11 cellular contexts compared by ENCODE assay signal in genomic region chr4:5588046-5588445, GRCh38.
"Had no signal": no experiment of that assay in that cellular context is flagged by ENCODE, and none has a peak within 500 bp of the region (broad histone marks: within the 10 kb centered on the region; RNA-seq: fewer than 3 reads in every experiment).

No MANE protein-coding gene starts in this region.

- H3K27ac Mint-ChIP-seq: GM23338, H9, HFFc6 had no signal

- H3K4me2 ChIP-seq: GM23338 had no signal

- ATAC-seq: GM23338, HCT116 had no signal

- H3K27ac ChIP-seq: GM23248 had no signal

- DNase-seq: GM23248, GOT3, H7, H9, HCEC 1CT, HFFc6 had no signal

- H3K4me3 Mint-ChIP-seq: GM23338, H9, HFFc6 had no signal

- H3K9ac ChIP-seq: GM23248 had no signal

- H3K4me3 ChIP-seq: GM23248, GM23338, HAP-1 had no signal

- H3K36me3 ChIP-seq: HAP-1 had no signal

- H3K4me1 ChIP-seq: HAP-1 had no signal

- H3K9me3 ChIP-seq: HAP-1 had no signal

- H2AFZ ChIP-seq: GM23248, GM23338 had no signal

- FAIRE-seq: H1, H54 had no signal
